In genomic region chr5:31639488-31640011, GRCh38 we compare ENCODE assay signal across 8 cellular contexts.
DNase-seq lines count a peak whose midpoint lies in the region; ATAC-seq and TF ChIP-seq lines count a peak whose summit lies in the region.

No MANE protein-coding gene starts in this region.

- H4K20me1 ChIP-seq in SU-DHL-6 (ENCODE audit: low read depth, low read length), result no peaks in the 10 kb centered on the region

- no peak for TF ChIP-seq CTCF in SU-DHL-6 (IDR thresholded peaks at IDR 0.05; ENCODE audit: insufficient read depth, low read length, poor library complexity, severe bottlenecking)

- peak in 1 of 2 experiments; percentile 26 for DNase-seq in HAP-1 (ENCODE audit: low spot score in 2 of 2)
- DNase-seq in globus pallidus (ENCODE audit: low spot score), result peak; percentile 26
- DNase-seq in skeletal muscle cell (ENCODE audit: low read depth), result no peak
- DNase-seq in effector CD8-positive, alpha-beta T cell (lab: John Stamatoyannopoulos, UW), result no peak
- DNase-seq in germinal center (ENCODE audit: low spot score), result no peak
- DNase-seq in NCI-H226, result no peak

- H3K9me3 ChIP-seq in HAP-1 (no peaks in the 10 kb centered on the region), SU-DHL-6 (ENCODE audit: insufficient read depth, low read length) (no peaks in the 10 kb centered on the region)

- no peak overlapping the region for H2AFZ ChIP-seq in SU-DHL-6 (ENCODE audit: low read depth, low read length, severe bottlenecking)

- H3K9me2 ChIP-seq in SU-DHL-6 (replicated peaks; ENCODE audit: insufficient read depth, low read length), result no peaks in the 10 kb centered on the region

- H3K4me3 ChIP-seq in HAP-1 (peak overlapping the region; percentile 48), SU-DHL-6 (ENCODE audit: insufficient read depth, low read length, poor library complexity, severe bottlenecking) (no peak overlapping the region), skeletal muscle cell (ENCODE audit: low read depth, low read length) (peak overlapping the region; percentile 42)

- H3K4me1 ChIP-seq in HAP-1, result peaks cover 7% of the 10 kb centered on the region

- H3F3A ChIP-seq in SU-DHL-6 (ENCODE audit: insufficient read depth), result no peaks in the 10 kb centered on the region

- H3K79me2 ChIP-seq in SU-DHL-6 (ENCODE audit: insufficient read depth, low read length), result no peaks in the 10 kb centered on the region

- in situ Hi-C loops in HAP-1 (cut with MboI; ENCODE audit: low sequenced_read_pairs), result no loop called here

- no peak overlapping the region for H3K27ac ChIP-seq in SU-DHL-6 (ENCODE audit: low read depth, low read length)

- peak overlapping the region; percentile 66 for H3K4me2 ChIP-seq in SU-DHL-6 (ENCODE audit: low read depth, low read length, poor library complexity, severe bottlenecking)

- no peak for ATAC-seq in GM18873 (IDR thresholded peaks at IDR 0.05; ENCODE audit: low FRiP score, unreplicated experiment)

- H3K27me3 ChIP-seq in HAP-1 (ENCODE audit: low read depth) (no peaks in the 10 kb centered on the region), SU-DHL-6 (ENCODE audit: low read length) (no peaks in the 10 kb centered on the region)

- peak overlapping the region; percentile 50; the same call in 1 of the 2 replicates for H3K9ac ChIP-seq in SU-DHL-6 (ENCODE audit: low read length)

- H3K36me3 ChIP-seq in HAP-1 (replicated peaks), result no peaks in the 10 kb centered on the region
- H3K36me3 ChIP-seq in SU-DHL-6 (ENCODE audit: low read length), result no peaks in the 10 kb centered on the region
